1 cellular context compared by ENCODE assay signal in genomic region chr6:15662246-15663056, GRCh38.
A peak's percentile ranks its signal among the peaks of the same experiment; 100 is the strongest.
TF ChIP-seq lines count a peak whose summit lies in the region.

Gene DTNBP1, minus strand, starts transcription at chr6:15663028. Its CDS starts 159 bp downstream, at chr6:15662869.

TF ChIP-seq in HepG2, 621 proteins besides CTCF, POLR2A, EP300 and RAD21 (continued from another document and continues in another):
- TF ChIP-seq ZC3H4 (CRISPR knock-in tag; IDR thresholded peaks at IDR 0.05; ENCODE audit: borderline replicate concordance) (no peak), ELF4 (CRISPR knock-in tag; IDR thresholded peaks at IDR 0.05; ENCODE audit: borderline replicate concordance) (no peak; the same call in 1 of the 2 replicates), ZFAT (CRISPR knock-in tag; conservative IDR thresholded peaks at IDR 0.05) (0 out of 2 replicates have a peak, but pooled peaks have one; percentile 28), NFYB (CRISPR knock-in tag; IDR thresholded peaks at IDR 0.05) (no peak), ZNF451 (CRISPR knock-in tag; IDR thresholded peaks at IDR 0.05) (peak; percentile 95), ELF1 (CRISPR knock-in tag; IDR thresholded peaks at IDR 0.05) (no peak), JUND (CRISPR knock-in tag; IDR thresholded peaks at IDR 0.05) (no peak), CCAR2 (optimal IDR thresholded peaks at IDR 0.05; ENCODE audit: low read depth, low read length) (no peak), NCOA5 (CRISPR knock-in tag; IDR thresholded peaks at IDR 0.05) (no peak), SMARCE1 (IDR thresholded peaks at IDR 0.05; ENCODE audit: borderline replicate concordance) (no peak), RFX1 (IDR thresholded peaks at IDR 0.05) (no peak), E2F5 (CRISPR knock-in tag; conservative IDR thresholded peaks at IDR 0.05) (peak; percentile 64), CHD4 (IDR thresholded peaks at IDR 0.05; ENCODE audit: borderline replicate concordance, low read length) (no peak), PPARG (CRISPR knock-in tag; conservative IDR thresholded peaks at IDR 0.05) (no peak), NKX3-1 (CRISPR knock-in tag; IDR thresholded peaks at IDR 0.05) (no peak; the same call in 1 of the 2 replicates), DRAP1 (CRISPR knock-in tag; IDR thresholded peaks at IDR 0.05) (0 out of 2 replicates have a peak, but pooled peaks have one; percentile 27), TARDBP (CRISPR knock-in tag; IDR thresholded peaks at IDR 0.05) (peak; percentile 58), CREB3 (CRISPR knock-in tag; IDR thresholded peaks at IDR 0.05) (peak; percentile 95), GABPB1 (CRISPR knock-in tag; IDR thresholded peaks at IDR 0.05) (peak; percentile 89), MIER3 (CRISPR knock-in tag; IDR thresholded peaks at IDR 0.05; ENCODE audit: borderline replicate concordance) (no peak), SOX5 (CRISPR knock-in tag; IDR thresholded peaks at IDR 0.05; ENCODE audit: borderline replicate concordance) (no peak; the same call in 1 of the 2 replicates), NFIB (CRISPR knock-in tag; IDR thresholded peaks at IDR 0.05; ENCODE audit: borderline replicate concordance) (peak; percentile 83; the same call in 1 of the 2 replicates), BCLAF1 (IDR thresholded peaks at IDR 0.05) (no peak), ZNF770 (CRISPR knock-in tag; IDR thresholded peaks at IDR 0.05) (peak; percentile 47; the same call in 1 of the 2 replicates), KLF13 (CRISPR knock-in tag; IDR thresholded peaks at IDR 0.05) (no peak), ZBTB25 (CRISPR knock-in tag; IDR thresholded peaks at IDR 0.05) (no peak), RARG (CRISPR knock-in tag; IDR thresholded peaks at IDR 0.05; ENCODE audit: low read depth) (no peak), ZNF569 (CRISPR knock-in tag; IDR thresholded peaks at IDR 0.05; ENCODE audit: borderline replicate concordance) (0 out of 2 replicates have a peak, but pooled peaks have one; percentile 25), SPEN (CRISPR knock-in tag; IDR thresholded peaks at IDR 0.05; ENCODE audit: low read depth) (peak; percentile 88), RELA (CRISPR knock-in tag; IDR thresholded peaks at IDR 0.05) (peak; percentile 37; the same call in 1 of the 2 replicates), MXD1 (CRISPR knock-in tag; IDR thresholded peaks at IDR 0.05) (peak; percentile 81), ZNF644 (CRISPR knock-in tag; IDR thresholded peaks at IDR 0.05; ENCODE audit: low read depth) (no peak), YEATS2 (CRISPR knock-in tag; IDR thresholded peaks at IDR 0.05; ENCODE audit: borderline replicate concordance) (no peak), ZNF891 (CRISPR knock-in tag; IDR thresholded peaks at IDR 0.05) (peak; percentile 97), GPN1 (CRISPR knock-in tag; IDR thresholded peaks at IDR 0.05; ENCODE audit: borderline replicate concordance) (no peak; the same call in 1 of the 2 replicates), MLLT10 (CRISPR knock-in tag; IDR thresholded peaks at IDR 0.05) (no peak), ZNF513 (CRISPR knock-in tag; conservative IDR thresholded peaks at IDR 0.05) (no peak), E2F2 (CRISPR knock-in tag; IDR thresholded peaks at IDR 0.05; ENCODE audit: borderline replicate concordance) (peak; percentile 47; the same call in 1 of the 2 replicates), TFE3 (CRISPR knock-in tag; IDR thresholded peaks at IDR 0.05) (0 out of 2 replicates have a peak, but pooled peaks have one; percentile 49), RERE (CRISPR knock-in tag; IDR thresholded peaks at IDR 0.05; ENCODE audit: low read depth) (no peak), MLX (CRISPR knock-in tag; IDR thresholded peaks at IDR 0.05) (no peak), FOXA1 (IDR thresholded peaks at IDR 0.05) (no peak), FOXA1 (CRISPR knock-in tag; IDR thresholded peaks at IDR 0.05) (no peak)
